In the genomic region with DNA sequence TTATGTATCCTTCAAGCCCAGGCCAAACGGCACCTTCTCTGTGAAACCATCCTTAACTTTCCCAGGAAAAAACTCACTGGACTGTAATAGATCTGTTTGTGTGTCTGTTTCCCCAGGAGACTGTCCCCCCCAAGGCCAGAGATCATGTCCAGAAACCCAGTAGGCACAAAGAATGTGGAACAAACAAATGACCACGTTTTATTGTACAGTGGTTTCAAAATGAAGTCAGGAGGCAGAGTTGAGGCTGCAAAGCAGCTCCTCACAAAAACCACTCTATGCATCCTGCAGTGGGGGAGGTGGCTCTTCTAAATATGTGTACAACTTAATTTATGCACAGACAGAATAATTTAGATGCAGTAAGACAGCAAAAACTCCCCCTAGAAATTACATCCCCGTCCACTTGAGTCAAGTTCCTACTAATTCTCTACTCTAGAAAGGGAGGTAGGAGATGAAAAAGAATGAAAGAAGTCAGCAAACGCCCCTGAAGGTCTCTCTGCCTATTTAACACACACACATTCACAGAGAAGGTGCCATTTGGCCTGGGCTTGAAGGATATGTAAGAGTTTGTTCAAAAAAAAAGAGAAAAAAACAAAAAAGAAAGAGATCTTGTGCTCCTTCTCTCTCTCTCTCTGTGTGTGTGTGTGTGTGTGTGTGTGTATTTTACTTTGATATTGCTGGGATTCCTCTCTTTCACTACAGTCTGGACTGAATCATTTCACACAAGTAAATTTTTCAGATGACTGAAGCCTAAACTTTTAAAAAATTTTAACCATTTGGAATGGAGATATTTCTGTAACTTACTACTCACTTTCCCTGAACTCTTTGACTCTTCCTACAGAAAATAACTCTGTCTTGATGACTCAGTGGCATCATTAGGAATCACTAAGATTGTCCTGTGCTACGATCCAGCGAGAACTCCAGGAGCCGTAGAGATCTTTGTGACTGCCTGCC, we compare ENCODE assay signal across 9 cellular contexts. TPM values are rescaled to one million over a fixed set of nuclear protein-coding genes. Genes with fewer than 3 reads are reported as not detected.
DNase-seq lines count a peak whose midpoint lies in the region; ATAC-seq and TF ChIP-seq lines count a peak whose summit lies in the region.
"Had no signal": no experiment of that assay in that cellular context is flagged by ENCODE, and none has a peak within 500 bp of the region (broad histone marks: within the 10 kb centered on the region; RNA-seq: fewer than 3 reads in every experiment).

No MANE protein-coding gene starts in this region.

- no peaks in the 10 kb centered on the region for H3K9me3 ChIP-seq in tibial artery

- H3K27me3 ChIP-seq in tibial artery = no peaks in the 10 kb centered on the region
- H3K27me3 ChIP-seq: BLaER1 had no signal

- peak overlapping the region; percentile 86 for H3K27ac Mint-ChIP-seq in activated naive CD4-positive, alpha-beta T cell treated with anti-CD3 and anti-CD28 coated beads for 36 hours

- peaks cover 73% of the 10 kb centered on the region for H3K4me1 Mint-ChIP-seq in activated naive CD4-positive, alpha-beta T cell treated with anti-CD3 and anti-CD28 coated beads for 36 hours (ENCODE audit: low read depth)

- peaks cover 0 to 56% (median 35%) of the 10 kb centered on the region in 4 donors for H3K4me1 ChIP-seq in tibial artery

- H3K36me3 ChIP-seq in tibial artery = no peaks in the 10 kb centered on the region

- TF ChIP-seq CTCF in choroid plexus epithelial cell (conservative IDR thresholded peaks at IDR 0.05; ENCODE audit: low read depth, low read length) (no peak), tibial artery (IDR thresholded peaks at IDR 0.05) (no peak)

- H3K27me3 Mint-ChIP-seq in activated naive CD4-positive, alpha-beta T cell treated with anti-CD3 and anti-CD28 coated beads for 36 hours (ENCODE audit: low read depth) = no peaks in the 10 kb centered on the region

- DNase-seq in activated naive CD4-positive, alpha-beta T cell treated with anti-CD3 and anti-CD28 coated beads for 36 hours = peak; percentile 72
- DNase-seq in activated naive CD4-positive, alpha-beta T cell (lab: John Stamatoyannopoulos, UW) = no peak
- DNase-seq in choroid plexus epithelial cell (ENCODE audit: low read depth) (peak; percentile 26), tibial artery (no peak), posterior vena cava (ENCODE audit: low spot score) (no peak), Ammon's horn (ENCODE audit: low spot score) (no peak), GDM1 (lab: John Stamatoyannopoulos, UW) (no peak)

- H3K9me3 Mint-ChIP-seq in activated naive CD4-positive, alpha-beta T cell treated with anti-CD3 and anti-CD28 coated beads for 36 hours = no peaks in the 10 kb centered on the region

- H3K36me3 Mint-ChIP-seq in activated naive CD4-positive, alpha-beta T cell treated with anti-CD3 and anti-CD28 coated beads for 36 hours (ENCODE audit: low read depth) = peaks cover 42% of the 10 kb centered on the region

- peak overlapping the region; percentile 17 for H3K4me3 Mint-ChIP-seq in activated naive CD4-positive, alpha-beta T cell treated with anti-CD3 and anti-CD28 coated beads for 36 hours

- H3K4me3 ChIP-seq in choroid plexus epithelial cell (ENCODE audit: low read depth, low read length) (no peak overlapping the region), tibial artery (no peak overlapping the region)
- H3K4me3 ChIP-seq: BLaER1 had no signal

- H3K27ac ChIP-seq in tibial artery = peak overlapping the region; percentile 21 to 65
- H3K27ac ChIP-seq: BLaER1 had no signal

- ATAC-seq in HG03280 (IDR thresholded peaks at IDR 0.05; ENCODE audit: unreplicated experiment) = peak; percentile 48

- CTCF ChIA-PET in activated naive CD4-positive, alpha-beta T cell treated with anti-CD3 and anti-CD28 coated beads for 36 hours (lab: Charles Lee) = interaction anchor here (1.2 to 3.0 kb wide), 3 partner anchors 11 to 15 kb away, joined by 4 to 14 read pairs (median 5); no protein-coding TSS in a partner anchor

- intact Hi-C loops in activated naive CD4-positive, alpha-beta T cell treated with anti-CD3 and anti-CD28 coated beads for 36 hours (cut with micrococcal nuclease) = loop anchor here (1.0 to 5.0 kb wide), 6 partner anchors 9 to 773 kb away; no protein-coding TSS in a partner anchor
- intact Hi-C loops in tibial artery (cut with DNase I; ENCODE audit: low total_unique reads) = no loop called here
- intact Hi-C loops in posterior vena cava (cut with DNase I) = no loop called here

RNA-seq across cellular contexts. Expression of gene BCL2, which starts 19.5 kb away (rescaled TPM):
- total RNA-seq in activated naive CD4-positive, alpha-beta T cell treated with anti-CD3 and anti-CD28 coated beads for 36 hours = 10 to 100 TPM; 48.4 to 49.6 TPM
- 10 to 100 TPM; 11.6 to 13.5 TPM for total RNA-seq in posterior vena cava

Comparison
In these comparisons a context has a peak if more than half of its experiments do, and no peak if none do; other contexts are left out.
1. DNase-seq: peak in activated naive CD4-positive, alpha-beta T cell treated with anti-CD3 and anti-CD28 coated beads for 36 hours (single experiment) and choroid plexus epithelial cell (single experiment); none in activated naive CD4-positive, alpha-beta T cell (0 of 4), tibial artery (0 of 2), posterior vena cava (single experiment), Ammon's horn (single experiment) and GDM1 (single experiment).